Comparison of ENCODE assay signal across 22 cellular contexts in the genomic region with DNA sequence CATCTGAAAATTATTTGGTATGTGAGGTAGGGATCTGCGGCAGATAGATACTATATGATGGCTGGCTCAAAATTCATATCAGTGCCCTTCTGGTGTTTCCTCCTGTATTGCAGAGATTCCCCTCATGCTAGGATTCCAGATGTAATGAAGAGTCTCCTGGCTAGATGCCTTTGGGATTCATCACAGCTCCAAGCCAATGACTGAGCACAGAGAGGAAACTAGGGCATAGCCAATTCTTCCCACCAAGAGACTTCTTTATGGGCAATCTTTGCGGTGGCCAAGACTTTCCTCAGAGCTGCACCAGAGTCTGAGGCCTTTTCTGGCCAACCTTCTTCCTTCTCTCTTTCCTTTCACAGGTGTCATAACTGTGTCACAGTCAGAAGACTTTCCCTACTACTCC. TPM values are rescaled to one million over a fixed set of nuclear protein-coding genes. Genes with fewer than 3 reads are reported as not detected.
DNase-seq lines count a peak whose midpoint lies in the region; TF ChIP-seq lines count a peak whose summit lies in the region.
"Had no signal": no experiment of that assay in that cellular context is flagged by ENCODE, and none has a peak within 500 bp of the region (broad histone marks: within the 10 kb centered on the region; RNA-seq: fewer than 3 reads in every experiment).

No MANE protein-coding gene starts in this region.

- H3K36me3 ChIP-seq in uterus, result no peaks in the 10 kb centered on the region

- H3K4me1 ChIP-seq in uterus, result no peaks in the 10 kb centered on the region

- peak; percentile 53 for DNase-seq in EH (ENCODE audit: low read depth)
- DNase-seq in M059J (ENCODE audit: low read depth), result peak; percentile 32
- peak; percentile 5 for DNase-seq in coronary artery (ENCODE audit: low spot score)
- DNase-seq in renal cortical epithelial cell (ENCODE audit: low read depth), result peak; percentile 16
- no peak for DNase-seq in NAMALWA (ENCODE audit: low spot score)
- DNase-seq in COR-L47 (lab: John Stamatoyannopoulos, UW), result no peak
- no peak for DNase-seq in uterus
- no peak for DNase-seq in 8988T
- DNase-seq: AML-193, DMS79 treated with DMSO at 0.1 percent for 48 hours, GF-D8, MV-4-11, NCI-H1417 treated with DMSO at 0.1 percent for 48 hours, NCI-H187 treated with DMSO at 0.1 percent for 48 hours, NCI-H2227 treated with DMSO at 0.1 percent for 48 hours, NCI-H524 had no signal

- H3K27me3 ChIP-seq in uterus, result no peaks in the 10 kb centered on the region

- H3K4me3 ChIP-seq in coronary artery (no peak overlapping the region), uterus (no peak overlapping the region)
- H3K4me3 ChIP-seq: GM12878, GM23338, K562 had no signal

- no peaks in the 10 kb centered on the region for H3K9me3 ChIP-seq in uterus

- TF ChIP-seq CTCF in coronary artery (IDR thresholded peaks at IDR 0.05) (no peak), uterus (IDR thresholded peaks at IDR 0.05) (no peak)

- TF ChIP-seq POLR2A in uterus (IDR thresholded peaks at IDR 0.05), result no peak

- no peak overlapping the region for H3K27ac ChIP-seq in coronary artery
- no peak overlapping the region for H3K27ac ChIP-seq in uterus
- H3K27ac ChIP-seq: C4-2B, RWPE1 had no signal

- intact Hi-C loops in uterus (cut with DNase I; ENCODE audit: low total_unique reads), result no loop called here

RNA-seq across cellular contexts. Expression of a gene that starts 25.5 kb away (rescaled TPM):
- total RNA-seq in M059J (2014; rRNA removed; shearing (Covaris generic)), result not detected in 2 replicates
- total RNA-seq in renal cortical epithelial cell, result not detected in 2 replicates
- under 1 TPM in 1 of 4 donors, not detected in 3; 0.61 TPM for total RNA-seq in uterus
- total RNA-seq: A673, GM12878, GM23338, K562 had no signal

RNA-seq across cellular contexts. Expression of a gene that starts 25.9 kb away (rescaled TPM):
- total RNA-seq in M059J (2014; rRNA removed; shearing (Covaris generic)), result 2.4 and 2.8 TPM in 2 replicates
- total RNA-seq in renal cortical epithelial cell, result 9.6 and 13.7 TPM in 2 replicates
- total RNA-seq in uterus, result 1 to 10 TPM in 3 of 4 donors, under 1 TPM in 1; 0.29 to 7.8 (median 4.6) TPM
- total RNA-seq: GM23338 had no signal

Comparison
In these comparisons a context has a peak if more than half of its experiments do, and no peak if none do; other contexts are left out.
1. DNase-seq: peak in EH (single experiment), M059J (single experiment), coronary artery (single experiment) and renal cortical epithelial cell (single experiment); none in NAMALWA (single experiment), COR-L47 (single experiment), uterus (0 of 2) and 8988T (single experiment).